Comparison of ENCODE assay signal across 8 cellular contexts in the genomic region with DNA sequence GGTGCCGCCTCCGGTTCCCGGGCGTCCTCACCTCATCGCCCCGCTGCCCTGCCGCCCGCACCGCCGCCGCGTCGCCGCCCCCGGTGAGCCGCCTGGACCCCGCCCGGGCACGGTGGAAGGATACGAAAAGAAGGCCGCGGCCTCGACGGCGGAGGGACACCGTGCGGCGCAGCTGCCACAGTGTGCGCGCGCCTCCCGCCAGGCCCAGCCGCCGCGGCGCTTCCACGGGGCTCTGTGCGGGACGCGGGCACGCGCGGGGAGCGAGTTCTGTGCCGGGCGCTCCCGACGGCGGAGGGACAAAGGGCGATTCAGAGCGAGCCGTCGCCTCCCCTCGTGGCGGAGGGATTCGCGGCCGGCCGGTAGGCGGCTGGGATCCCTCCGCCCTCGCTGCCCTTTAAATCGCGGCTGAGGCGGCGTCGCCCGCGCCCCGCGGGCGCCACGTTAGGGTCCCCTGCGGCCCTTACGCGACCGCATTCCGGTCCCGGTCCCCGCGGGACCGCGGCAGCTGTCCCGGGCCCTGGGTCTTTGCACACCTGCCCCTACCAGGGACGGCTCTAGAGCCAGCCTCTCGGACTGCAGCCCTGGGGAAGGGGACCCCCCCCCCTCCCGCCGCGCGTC. TPM values are rescaled to one million over a fixed set of nuclear protein-coding genes. Genes with fewer than 3 reads are reported as not detected.
A peak's percentile ranks its signal among the peaks of the same experiment; 100 is the strongest.
DNase-seq lines count a peak whose midpoint lies in the region; ATAC-seq and TF ChIP-seq lines count a peak whose summit lies in the region.

No MANE protein-coding gene starts in this region.

- POLR2A ChIA-PET in PC-3 (lab: Charles Lee; ENCODE audit: unreplicated experiment) = no interaction called here

- peaks cover 4% of the 10 kb centered on the region; the same call in 1 of the 2 replicates for H3K27me3 ChIP-seq in HUES48 (ENCODE audit: control insufficient read depth, insufficient read depth, low read length)
- H3K27me3 ChIP-seq in PC-3 (ENCODE audit: low read length) = no peaks in the 10 kb centered on the region
- H3K27me3 ChIP-seq in muscle layer of colon (ENCODE audit: control insufficient read depth in 1 of 2, insufficient read depth in 2 of 2, low read length in 2 of 2) = no peaks in the 10 kb centered on the region

- peaks cover 40% of the 10 kb centered on the region for H3K4me1 Mint-ChIP-seq in activated T-cell treated with anti-CD3 and anti-CD28 coated beads, Interleukin-2, amount 50 U/mL, for 4 hours (ENCODE audit: low read depth)

- CTCF ChIA-PET in PC-3 (lab: Charles Lee) = no interaction called here

- no peaks in the 10 kb centered on the region for H3K9me3 Mint-ChIP-seq in activated T-cell treated with anti-CD3 and anti-CD28 coated beads, Interleukin-2, amount 50 U/mL, for 4 hours

- H3K27ac ChIP-seq in HUES48 (ENCODE audit: low read depth, low read length) (peak overlapping the region; percentile 98), PC-3 (ENCODE audit: low read length) (peak overlapping the region; percentile 79), muscle layer of colon (ENCODE audit: low read depth, low read length) (peak overlapping the region; percentile 98)

- H3K27me3 Mint-ChIP-seq in activated T-cell treated with anti-CD3 and anti-CD28 coated beads, Interleukin-2, amount 50 U/mL, for 4 hours (ENCODE audit: low read depth) = peaks cover 3% of the 10 kb centered on the region

- no peaks in the 10 kb centered on the region for H3F3A ChIP-seq in PC-3 (ENCODE audit: low read length, unreplicated experiment)

- H3K4me2 ChIP-seq in PC-3 (ENCODE audit: low read length) = peak overlapping the region; percentile 88

- H3K9me3 ChIP-seq in HUES48 (ENCODE audit: control insufficient read depth, insufficient read depth, low read length) = no peaks in the 10 kb centered on the region
- no peaks in the 10 kb centered on the region for H3K9me3 ChIP-seq in PC-3 (ENCODE audit: low read length)
- no peaks in the 10 kb centered on the region for H3K9me3 ChIP-seq in muscle layer of colon (ENCODE audit: low read length)

- H4K20me1 ChIP-seq in PC-3 (ENCODE audit: low read length) = peaks cover 32% of the 10 kb centered on the region

- H3K36me3 ChIP-seq in HUES48 (ENCODE audit: control insufficient read depth, insufficient read depth, low read length) = no peaks in the 10 kb centered on the region
- no peaks in the 10 kb centered on the region for H3K36me3 ChIP-seq in PC-3 (ENCODE audit: low read depth, low read length)
- no peaks in the 10 kb centered on the region for H3K36me3 ChIP-seq in muscle layer of colon (ENCODE audit: insufficient read depth, low read length)

- H3K79me2 ChIP-seq in PC-3 (ENCODE audit: low read length) = peaks cover 37% of the 10 kb centered on the region

- H3K4me3 ChIP-seq in HUES48 (ENCODE audit: low read depth, low read length) = peak overlapping the region; percentile 70
- H3K4me3 ChIP-seq in PC-3 (ENCODE audit: low read length) = peak overlapping the region; percentile 79
- H3K4me3 ChIP-seq in muscle layer of colon (ENCODE audit: low read depth in 1 of 2, low read length in 2 of 2) = peak overlapping the region; percentile 71 to 92

- DNase-seq in CD1c-positive myeloid dendritic cell (ENCODE audit: extremely low spot score) (peak; percentile 93), PC-3 (peak; percentile 91)
- DNase-seq in activated T-cell treated with anti-CD3 and anti-CD28 coated beads, Interleukin-2, amount 50 U/mL, for 4 hours = peak; percentile 77
- DNase-seq in stimulated activated CD8-positive, alpha-beta memory T cell treated with anti-CD3 and anti-CD28 coated beads, Interleukin-4, amount 100 ng/mL, for 4 hours (ENCODE audit: low read depth in 2 of 2, low spot score in 1 of 2) = peak; percentile 52 to 68

- H3K36me3 Mint-ChIP-seq in activated T-cell treated with anti-CD3 and anti-CD28 coated beads, Interleukin-2, amount 50 U/mL, for 4 hours (ENCODE audit: insufficient read depth) = no peaks in the 10 kb centered on the region

- H3K4me1 ChIP-seq in HUES48 (ENCODE audit: control insufficient read depth, insufficient read depth, low read length) = peaks cover 26% of the 10 kb centered on the region
- H3K4me1 ChIP-seq in PC-3 (ENCODE audit: insufficient read depth, low read length) = peaks cover 16% of the 10 kb centered on the region
- H3K4me1 ChIP-seq in muscle layer of colon (ENCODE audit: insufficient read depth, low read length) = peaks cover 34% of the 10 kb centered on the region

- peak overlapping the region; percentile 95 for H2AFZ ChIP-seq in PC-3 (ENCODE audit: low read length)

- TF ChIP-seq CTCF in PC-3 (conservative IDR thresholded peaks at IDR 0.05; ENCODE audit: low read depth, low read length) = no peak

- intact Hi-C loops in PC-3 (cut with micrococcal nuclease) = loop anchor here (10.0 kb wide), 1 partner anchor 199 kb away; a partner anchor contains a TSS

- H3K9ac ChIP-seq in HUES48 (ENCODE audit: low read depth, low read length) = peak overlapping the region; percentile 98
- H3K9ac ChIP-seq in PC-3 (ENCODE audit: low read length) = peak overlapping the region; percentile 86
- peak overlapping the region; percentile 61 for H3K9ac ChIP-seq in muscle layer of colon (ENCODE audit: low read length)

- no TSS peak for BruUV-seq in PC-3 (replicated peaks; lab: Mats Ljungman, UMichigan)

- H3K4me3 Mint-ChIP-seq in activated T-cell treated with anti-CD3 and anti-CD28 coated beads, Interleukin-2, amount 50 U/mL, for 4 hours = peak overlapping the region; percentile 78

- H3K9me2 ChIP-seq in PC-3 (replicated peaks; ENCODE audit: low read length) = no peaks in the 10 kb centered on the region

- ATAC-seq in GM19372 (IDR thresholded peaks at IDR 0.05; ENCODE audit: low read depth, unreplicated experiment) = peak; percentile 47
- peak; percentile 45 for ATAC-seq in PC-3
- ATAC-seq in activated T-cell treated with anti-CD3 and anti-CD28 coated beads, Interleukin-2, amount 50 U/mL, for 4 hours = peak; percentile 50 to 55
- peak; percentile 69 for ATAC-seq in esophagus mucosa

RNA-seq across cellular contexts. Expression of a gene that starts 0.6 kb away (rescaled TPM):
- total RNA-seq in PC-3 (2014; rRNA removed) = 17.5 and 19.0 TPM in 2 replicates
- 10 to 100 TPM; 23.5 to 30.0 (median 25.7) TPM for total RNA-seq in activated T-cell treated with anti-CD3 and anti-CD28 coated beads, Interleukin-2, amount 50 U/mL, for 4 hours
- total RNA-seq in esophagus mucosa = 23.7 TPM

RNA-seq across cellular contexts. Expression of a gene that starts 58.1 kb away (rescaled TPM):
- total RNA-seq in PC-3 (2014; rRNA removed) (74.9 and 75.9 TPM in 2 replicates), esophagus mucosa (19.9 TPM)
- total RNA-seq in activated T-cell treated with anti-CD3 and anti-CD28 coated beads, Interleukin-2, amount 50 U/mL, for 4 hours = 10 to 100 TPM; 46.8 to 49.2 (median 47.3) TPM

Comparison
In these comparisons a context has a peak if more than half of its experiments do, and no peak if none do; other contexts are left out.
1. Peak in every context shown above with its lines: DNase-seq, ATAC-seq, H3K4me3 ChIP-seq and H3K27ac ChIP-seq.